Comparison of ENCODE assay signal across 8 cellular contexts in the genomic region with DNA sequence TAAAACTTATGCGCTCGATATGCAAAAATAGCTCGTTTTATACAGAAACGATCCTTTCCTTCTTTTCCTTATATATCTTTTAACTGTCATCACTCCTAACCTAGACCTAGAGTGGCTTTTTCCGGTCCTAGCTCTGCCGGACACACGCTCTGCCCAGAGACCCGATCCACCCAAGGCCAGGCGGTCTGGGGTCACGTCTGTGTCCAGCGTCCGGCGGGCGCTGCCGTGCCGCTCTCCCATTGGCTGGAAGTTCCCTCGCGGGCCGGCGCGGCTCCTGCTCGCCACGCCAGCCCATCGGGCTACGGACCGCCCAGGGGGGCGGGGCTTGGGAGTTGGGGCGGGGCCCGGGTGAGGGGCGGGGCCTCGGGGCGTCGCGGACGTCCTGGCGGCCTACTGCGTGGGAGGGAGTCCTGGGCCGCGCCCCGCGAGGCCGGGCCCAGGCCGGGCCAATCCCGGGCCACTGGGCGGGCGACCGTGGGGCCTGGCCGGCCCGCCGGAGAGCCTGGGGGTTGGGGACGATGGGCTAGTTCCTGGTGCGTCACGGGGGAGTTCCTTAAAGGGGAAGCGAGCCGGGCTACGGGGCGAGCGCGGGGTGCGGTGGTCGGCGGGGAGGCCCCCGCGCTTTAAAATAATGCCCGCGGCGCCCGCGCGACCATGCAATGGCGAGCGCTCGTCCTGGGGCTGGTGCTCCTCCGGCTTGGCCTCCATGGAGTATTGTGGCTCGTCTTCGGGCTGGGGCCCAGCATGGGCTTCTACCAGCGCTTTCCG. TPM values are rescaled to one million over a fixed set of nuclear protein-coding genes. Genes with fewer than 3 reads are reported as not detected.
DNase-seq lines count a peak whose midpoint lies in the region; ATAC-seq, FAIRE-seq and TF ChIP-seq lines count a peak whose summit lies in the region.

Gene EDEM1, plus strand, starts transcription at position 556 of the 768 bp plus-strand sequence. Its CDS starts 99 bp downstream, at position 655.

- H3K9me3 ChIP-seq in astrocyte (ENCODE audit: insufficient read depth, low read depth, low read length) (no peaks in the 10 kb centered on the region), vagina (no peaks in the 10 kb centered on the region)

- H4K20me1 ChIP-seq in astrocyte (ENCODE audit: insufficient read depth, low read length) = peaks cover 19% of the 10 kb centered on the region

- peak within 1 kb of the TSS; percentile 78 for H3K4me3 ChIP-seq in astrocyte (ENCODE audit: insufficient read depth, low read depth, low read length)
- peak within 1 kb of the TSS; percentile 89 for H3K4me3 ChIP-seq in rectal smooth muscle tissue (ENCODE audit: low read length)
- H3K4me3 ChIP-seq in vagina = peak within 1 kb of the TSS; percentile 77 to 98

- peak within 1 kb of the TSS; percentile 96 for H3K4me3 Mint-ChIP-seq in astrocyte (ENCODE audit: unreplicated experiment)

- no peaks in the 10 kb centered on the region for H3K27me3 ChIP-seq in astrocyte (ENCODE audit: insufficient read depth, low read length)
- no peaks in the 10 kb centered on the region for H3K27me3 ChIP-seq in rectal smooth muscle tissue (ENCODE audit: control insufficient read depth, insufficient read depth, low read length)
- H3K27me3 ChIP-seq in vagina = no peaks in the 10 kb centered on the region

- H3K36me3 Mint-ChIP-seq in astrocyte (ENCODE audit: low read depth, unreplicated experiment) = peaks cover 8% of the 10 kb centered on the region

- H3K27ac Mint-ChIP-seq in astrocyte (ENCODE audit: unreplicated experiment) = peak within 1 kb of the TSS; percentile 97

- peaks cover 13% of the 10 kb centered on the region for H3K4me1 Mint-ChIP-seq in astrocyte (ENCODE audit: low read depth, unreplicated experiment)

- peak; percentile 62 for TF ChIP-seq POLR2A in GM18505 (IDR thresholded peaks at IDR 0.05; ENCODE audit: borderline replicate concordance, extremely low read depth, insufficient read depth, insufficient read length)
- TF ChIP-seq POLR2A in vagina (IDR thresholded peaks at IDR 0.05) = peak in 1 of 2 donors; percentile 85

- H2AFZ ChIP-seq in astrocyte (ENCODE audit: low read depth, low read length) = peak within 1 kb of the TSS; percentile 77

- intact Hi-C loops in vagina (cut with DNase I) = loop anchor here (10.0 kb wide), 1 partner anchor 63 kb away; the partner anchor contains the start of gene ARL8B

- H3K27ac ChIP-seq in astrocyte (ENCODE audit: low read depth, low read length) (peak within 1 kb of the TSS; percentile 86), rectal smooth muscle tissue (ENCODE audit: low read depth, low read length) (peak within 1 kb of the TSS; percentile 86), vagina (peak within 1 kb of the TSS; percentile 96)

- peak within 1 kb of the TSS; percentile 92 for H3K4me2 ChIP-seq in astrocyte (ENCODE audit: low read length)

- H3K9me3 Mint-ChIP-seq in astrocyte (ENCODE audit: unreplicated experiment) = peaks cover 2% of the 10 kb centered on the region

- H3K9ac ChIP-seq in astrocyte (ENCODE audit: low read length) (peak within 1 kb of the TSS; percentile 94), rectal smooth muscle tissue (ENCODE audit: low read length) (peak within 1 kb of the TSS; percentile 99)

- DNase-seq in NCI-H146 (lab: John Stamatoyannopoulos, UW) (peak; percentile 86), T-helper 22 cell (ENCODE audit: low read depth) (peak; percentile 87), astrocyte (ENCODE audit: low read depth) (peak; percentile 86), hepatic stellate cell (ENCODE audit: low spot score) (peak; percentile 97), vagina (ENCODE audit: extremely low spot score in 2 of 2) (peak in 1 of 2 donors; percentile 95)

- TF ChIP-seq CTCF in astrocyte (IDR thresholded peaks at IDR 0.05; ENCODE audit: insufficient read depth, low read depth, low read length) (no peak), vagina (IDR thresholded peaks at IDR 0.05) (peak in 1 of 3 experiments; percentile 14)

- FAIRE-seq in astrocyte (lab: Jason Lieb, UNC) = no peak

- H3K36me3 ChIP-seq in astrocyte (ENCODE audit: insufficient read depth, low read length) (no peaks in the 10 kb centered on the region), rectal smooth muscle tissue (ENCODE audit: control insufficient read depth, insufficient read depth, low read length) (no peaks in the 10 kb centered on the region), vagina (peaks cover 0 to 1% of the 10 kb centered on the region in 2 donors)

- peaks cover 48% of the 10 kb centered on the region for H3K79me2 ChIP-seq in astrocyte (ENCODE audit: insufficient read depth, low read length)

- peak; percentile 84 for ATAC-seq in GM18505 (IDR thresholded peaks at IDR 0.05; ENCODE audit: unreplicated experiment)
- peak; percentile 76 for ATAC-seq in HG02870 (IDR thresholded peaks at IDR 0.05; ENCODE audit: unreplicated experiment)

- no peaks in the 10 kb centered on the region for H3K27me3 Mint-ChIP-seq in astrocyte (ENCODE audit: low read depth, unreplicated experiment)

- H3K4me1 ChIP-seq in astrocyte (ENCODE audit: insufficient read depth, low read length) (peaks cover 23% of the 10 kb centered on the region), rectal smooth muscle tissue (ENCODE audit: control insufficient read depth, insufficient read depth, low read length) (peaks cover 4% of the 10 kb centered on the region), vagina (peaks cover 46% of the 10 kb centered on the region)

RNA-seq across cellular contexts. Expression of gene EDEM1, which starts in this region (rescaled TPM):
- total RNA-seq in astrocyte (62.7 and 65.4 TPM in 2 replicates), vagina (30.9 TPM)
